ENCODE assay signal across 2 cellular contexts in genomic region chr22:37071850-37072592, GRCh38.
A peak's percentile ranks its signal among the peaks of the same experiment; 100 is the strongest.
TF ChIP-seq lines count a peak whose summit lies in the region.
"Not testable (repeated sequence)": the region's sequence is repeated elsewhere in the genome, so short reads cannot be mapped to it uniquely, and the experiment has no call there.

No MANE protein-coding gene starts in this region.

TF ChIP-seq in K562, 482 proteins besides CTCF, POLR2A, EP300 and RAD21:
- TF ChIP-seq ARHGAP35 (IDR thresholded peaks at IDR 0.05; ENCODE audit: partially characterized antibody) (peak; percentile 94), CBX3 (IDR thresholded peaks at IDR 0.05; ENCODE audit: borderline replicate concordance in 1 of 2, low read length in 2 of 2) (peak in 1 of 2 experiments; percentile 2; a peak in 1 of 3 replicates), KDM4B (IDR thresholded peaks at IDR 0.05; ENCODE audit: borderline replicate concordance in 2 of 2, low read depth in 1 of 2) (0 out of 4 replicates have a peak, but pooled peaks of 1 of the 2 experiments have one; percentile 28), PKNOX1 (IDR thresholded peaks at IDR 0.05) (peak; percentile 94), HDAC1 (IDR thresholded peaks at IDR 0.05) (peak in 1 of 2 experiments; percentile 62; a peak in 1 of 4 replicates), KDM1A (IDR thresholded peaks at IDR 0.05) (peak; percentile 61 to 69; a peak in 3 of 4 replicates), MEIS2 (IDR thresholded peaks at IDR 0.05; ENCODE audit: partially characterized antibody) (peak; percentile 90), EHMT2 (IDR thresholded peaks at IDR 0.05) (0 out of 2 replicates have a peak, but pooled peaks have one; percentile 51), ZNF280A (IDR thresholded peaks at IDR 0.05; ENCODE audit: low read depth, partially characterized antibody) (peak; percentile 55), CTBP1 (IDR thresholded peaks at IDR 0.05; ENCODE audit: borderline replicate concordance) (peak; percentile 30; the same call in 1 of the 2 replicates)
- TF ChIP-seq, protein P1, sequence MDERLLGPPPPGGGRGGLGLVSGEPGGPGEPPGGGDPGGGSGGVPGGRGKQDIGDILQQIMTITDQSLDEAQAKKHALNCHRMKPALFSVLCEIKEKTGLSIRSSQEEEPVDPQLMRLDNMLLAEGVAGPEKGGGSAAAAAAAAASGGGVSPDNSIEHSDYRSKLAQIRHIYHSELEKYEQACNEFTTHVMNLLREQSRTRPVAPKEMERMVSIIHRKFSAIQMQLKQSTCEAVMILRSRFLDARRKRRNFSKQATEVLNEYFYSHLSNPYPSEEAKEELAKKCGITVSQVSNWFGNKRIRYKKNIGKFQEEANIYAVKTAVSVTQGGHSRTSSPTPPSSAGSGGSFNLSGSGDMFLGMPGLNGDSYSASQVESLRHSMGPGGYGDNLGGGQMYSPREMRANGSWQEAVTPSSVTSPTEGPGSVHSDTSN (CRISPR knock-in tag; IDR thresholded peaks at IDR 0.05; ENCODE audit: low read depth), result not testable (repeated sequence)
- TF ChIP-seq, protein P1 (tag; conservative IDR thresholded peaks at IDR 0.05; ENCODE audit: low read depth), result peak; percentile 95

TF ChIP-seq in HepG2, 621 proteins besides CTCF, POLR2A, EP300 and RAD21:
- 0 out of 2 replicates have a peak, but pooled peaks have one; percentile 1 for TF ChIP-seq ATF7 (IDR thresholded peaks at IDR 0.05)
- TF ChIP-seq ATF7 (CRISPR knock-in tag; IDR thresholded peaks at IDR 0.05), result not testable (repeated sequence)
- TF ChIP-seq, protein P2, sequence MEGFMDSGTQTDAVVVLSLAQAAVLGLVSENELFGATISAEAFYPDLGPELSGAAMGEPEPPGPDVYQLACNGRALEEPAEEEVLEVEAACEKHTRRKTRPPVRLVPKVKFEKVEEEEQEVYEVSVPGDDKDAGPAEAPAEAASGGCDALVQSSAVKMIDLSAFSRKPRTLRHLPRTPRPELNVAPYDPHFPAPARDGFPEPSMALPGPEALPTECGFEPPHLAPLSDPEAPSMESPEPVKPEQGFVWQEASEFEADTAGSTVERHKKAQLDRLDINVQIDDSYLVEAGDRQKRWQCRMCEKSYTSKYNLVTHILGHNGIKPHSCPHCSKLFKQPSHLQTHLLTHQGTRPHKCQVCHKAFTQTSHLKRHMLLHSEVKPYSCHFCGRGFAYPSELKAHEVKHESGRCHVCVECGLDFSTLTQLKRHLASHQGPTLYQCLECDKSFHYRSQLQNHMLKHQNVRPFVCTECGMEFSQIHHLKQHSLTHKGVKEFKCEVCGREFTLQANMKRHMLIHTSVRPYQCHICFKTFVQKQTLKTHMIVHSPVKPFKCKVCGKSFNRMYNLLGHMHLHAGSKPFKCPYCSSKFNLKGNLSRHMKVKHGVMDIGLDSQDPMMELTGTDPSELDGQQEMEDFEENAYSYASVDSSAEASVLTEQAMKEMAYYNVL (CRISPR knock-in tag; IDR thresholded peaks at IDR 0.05; ENCODE audit: borderline replicate concordance), result peak; percentile 63; the same call in 1 of the 2 replicates
TF ChIP-seq in HepG2: peak in this region for 2; not testable (repeated sequence) for 619.
